In genomic region chr2:161115205-161115604, GRCh38 we compare ENCODE assay signal across 28 cellular contexts.
"Had no signal": no experiment of that assay in that cellular context is flagged by ENCODE, and none has a peak within 500 bp of the region (broad histone marks: within the 10 kb centered on the region; RNA-seq: fewer than 3 reads in every experiment).

No MANE protein-coding gene starts in this region.

- H3K4me3 ChIP-seq: colonic mucosa, gastrocnemius medialis, lower lobe of right lung, mucosa of descending colon, neural progenitor cell, prostate gland, right atrium auricular region, sigmoid colon, spleen, thoracic aorta, tibial nerve, vagina had no signal

- H3K4me2 ChIP-seq: neural progenitor cell had no signal

- H3K27me3 ChIP-seq: colonic mucosa, gastrocnemius medialis, neural progenitor cell, right atrium auricular region, sigmoid colon, spleen, tibial nerve, vagina had no signal

- DNase-seq: colonic mucosa; effector CD8-positive, alpha-beta T cell; endodermal cell; foreskin fibroblast; gastrocnemius medialis; head of caudate nucleus; left ventricle myocardium superior; lower lobe of right lung; mucosa of descending colon; naive B cell; sigmoid colon; spleen; stimulated activated CD4-positive, alpha-beta T cell treated with anti-CD3 and anti-CD28 coated beads, Interleukin-4, amount 100 ng/mL, for 4 hours; stimulated activated naive B cell treated with anti-CD40 and anti-IgM and Interleukin-4, amounts not matched to agents 10 μg/mL and 1 μg/mL and 100 μg/mL, for 72 hours had no signal

- H3K36me3 Mint-ChIP-seq: mesothelial cell of epicardium; naive B cell; natural killer cell treated with Interleukin-12 subunit alpha and Interleukin-12 subunit beta and Interleukin-15 and Interleukin-18, amount 100 ng/mL, for 72 hours; neural progenitor cell; stimulated activated naive B cell treated with anti-CD40 and anti-IgM and Interleukin-4, amounts not matched to agents 10 μg/mL and 1 μg/mL and 100 μg/mL, for 72 hours had no signal

- H3K27me3 Mint-ChIP-seq: dendritic cell treated with granulocyte-macrophage colony-stimulating factor and Interleukin-4, amounts not matched to agents 40 ng/mL and 50 ng/mL, for 4 days; naive B cell; stimulated activated naive B cell treated with anti-CD40 and anti-IgM and Interleukin-4, amounts not matched to agents 10 μg/mL and 1 μg/mL and 100 μg/mL, for 72 hours had no signal

- H3K9me3 Mint-ChIP-seq: dendritic cell treated with granulocyte-macrophage colony-stimulating factor and Interleukin-4, amounts not matched to agents 40 ng/mL and 50 ng/mL, for 4 days; endodermal cell; mesothelial cell of epicardium; naive B cell; natural killer cell treated with Interleukin-12 subunit alpha and Interleukin-12 subunit beta and Interleukin-15 and Interleukin-18, amount 100 ng/mL, for 72 hours; neural progenitor cell; stimulated activated naive B cell treated with anti-CD40 and anti-IgM and Interleukin-4, amounts not matched to agents 10 μg/mL and 1 μg/mL and 100 μg/mL, for 72 hours; stimulated activated naive CD8-positive, alpha-beta T cell treated with anti-CD3 and anti-CD28 coated beads, Interleukin-15, Interleukin-2, amounts not matched to agents 100 ng/mL and 50 ng/mL, for 24 hours had no signal

- H3K27ac Mint-ChIP-seq: endodermal cell; mesothelial cell of epicardium; neural progenitor cell; stimulated activated naive B cell treated with anti-CD40 and anti-IgM and Interleukin-4, amounts not matched to agents 10 μg/mL and 1 μg/mL and 100 μg/mL, for 72 hours; stimulated activated naive CD8-positive, alpha-beta T cell treated with anti-CD3 and anti-CD28 coated beads, Interleukin-15, Interleukin-2, amounts not matched to agents 100 ng/mL and 50 ng/mL, for 24 hours had no signal

- H2AFZ ChIP-seq: neural progenitor cell, parathyroid adenoma had no signal

- FAIRE-seq: keratinocyte had no signal

- H3K36me3 ChIP-seq: colonic mucosa, gastrocnemius medialis, lower lobe of right lung, neural progenitor cell, prostate gland, right atrium auricular region, sigmoid colon, spleen, thoracic aorta, tibial nerve, vagina had no signal

- H3K27ac ChIP-seq: colonic mucosa, epithelial cell of prostate, gastrocnemius medialis, lower lobe of right lung, neural progenitor cell, parathyroid adenoma, prostate gland, right atrium auricular region, sigmoid colon, spleen, thoracic aorta, tibial nerve, vagina had no signal

- H3K4me1 ChIP-seq: colonic mucosa, gastrocnemius medialis, lower lobe of right lung, neural progenitor cell, parathyroid adenoma, prostate gland, right atrium auricular region, sigmoid colon, tibial nerve, vagina had no signal

- H3K9ac ChIP-seq: neural progenitor cell, parathyroid adenoma had no signal

- H3K9me3 ChIP-seq: colonic mucosa, gastrocnemius medialis, lower lobe of right lung, mucosa of descending colon, prostate gland, right atrium auricular region, sigmoid colon, spleen, thoracic aorta, tibial nerve, vagina had no signal

- ATAC-seq: esophagus mucosa; gastrocnemius medialis; left ventricle myocardium superior; lower lobe of right lung; mucosa of descending colon; natural killer cell treated with Interleukin-12 subunit alpha and Interleukin-12 subunit beta and Interleukin-15 and Interleukin-18, amount 100 ng/mL, for 72 hours; stimulated activated naive B cell treated with anti-CD40 and anti-IgM and Interleukin-4, amounts not matched to agents 10 μg/mL and 1 μg/mL and 100 μg/mL, for 72 hours had no signal

- H3K4me3 Mint-ChIP-seq: dendritic cell treated with granulocyte-macrophage colony-stimulating factor and Interleukin-4, amounts not matched to agents 40 ng/mL and 50 ng/mL, for 4 days; endodermal cell; mesothelial cell of epicardium; naive B cell; natural killer cell treated with Interleukin-12 subunit alpha and Interleukin-12 subunit beta and Interleukin-15 and Interleukin-18, amount 100 ng/mL, for 72 hours; neural progenitor cell; stimulated activated naive B cell treated with anti-CD40 and anti-IgM and Interleukin-4, amounts not matched to agents 10 μg/mL and 1 μg/mL and 100 μg/mL, for 72 hours; stimulated activated naive CD8-positive, alpha-beta T cell treated with anti-CD3 and anti-CD28 coated beads, Interleukin-15, Interleukin-2, amounts not matched to agents 100 ng/mL and 50 ng/mL, for 24 hours had no signal

- H3K79me2 ChIP-seq: parathyroid adenoma had no signal
